Comparison of ENCODE assay signal across 20 cellular contexts in the genomic region with DNA sequence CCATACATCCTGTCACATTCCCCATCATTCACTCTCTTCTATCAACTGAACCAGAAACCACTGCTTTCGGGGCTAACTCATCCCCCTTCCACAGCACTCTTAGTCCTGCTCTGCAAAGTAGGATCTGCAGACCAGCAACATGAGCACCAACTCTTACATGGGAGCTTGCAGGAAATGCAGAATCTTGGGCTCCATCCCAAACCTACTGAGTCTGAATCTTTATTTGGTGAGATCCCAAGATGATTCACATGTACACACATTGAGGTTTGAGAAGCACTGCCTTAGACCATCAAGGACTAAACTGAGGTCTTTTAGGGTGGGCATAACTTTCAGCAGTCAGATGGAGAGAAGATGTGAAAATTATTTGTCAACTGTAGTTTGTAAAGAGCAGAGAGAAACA.
DNase-seq lines count a peak whose midpoint lies in the region; ATAC-seq and TF ChIP-seq lines count a peak whose summit lies in the region.
"Had no signal": no experiment of that assay in that cellular context is flagged by ENCODE, and none has a peak within 500 bp of the region (broad histone marks: within the 10 kb centered on the region; RNA-seq: fewer than 3 reads in every experiment).

No MANE protein-coding gene starts in this region.

- intact Hi-C loops in PC-3 (cut with micrococcal nuclease), result no loop called here

- H3K9ac ChIP-seq in PC-3 (ENCODE audit: low read length), result no peak overlapping the region

- no peaks in the 10 kb centered on the region for H4K20me1 ChIP-seq in PC-3 (ENCODE audit: low read length)

- POLR2A ChIA-PET in PC-3 (lab: Charles Lee; ENCODE audit: unreplicated experiment), result no interaction called here

- no peak overlapping the region for H3K4me2 ChIP-seq in PC-3 (ENCODE audit: low read length)

- no peaks in the 10 kb centered on the region for H3K27me3 ChIP-seq in PC-3 (ENCODE audit: low read length)
- H3K27me3 ChIP-seq in WERI-Rb-1 (ENCODE audit: insufficient read depth, low read depth, severe bottlenecking), result no peaks in the 10 kb centered on the region
- H3K27me3 ChIP-seq: BE2C had no signal

- ATAC-seq in PC-3, result no peak
- ATAC-seq: K562 had no signal

- H3K4me1 ChIP-seq in PC-3 (ENCODE audit: insufficient read depth, low read length), result no peaks in the 10 kb centered on the region
- H3K4me1 ChIP-seq: BE2C, HAP-1 had no signal

- H3K9me2 ChIP-seq in PC-3 (replicated peaks; ENCODE audit: low read length), result no peaks in the 10 kb centered on the region

- no peaks in the 10 kb centered on the region for H3K79me2 ChIP-seq in PC-3 (ENCODE audit: low read length)

- TF ChIP-seq CTCF in PC-3 (conservative IDR thresholded peaks at IDR 0.05; ENCODE audit: low read depth, low read length), result no peak
- no peak for TF ChIP-seq CTCF in astrocyte of the cerebellum (IDR thresholded peaks at IDR 0.05; ENCODE audit: low read depth, low read length, missing control alignments)
- no peak for TF ChIP-seq CTCF in fibroblast of mammary gland (conservative IDR thresholded peaks at IDR 0.05; ENCODE audit: control insufficient read depth, insufficient read depth, low read depth, low read length)
- no peak for TF ChIP-seq CTCF in WERI-Rb-1 (IDR thresholded peaks at IDR 0.05; ENCODE audit: low read depth, low read length)
- no peak for TF ChIP-seq CTCF in GM13977 (IDR thresholded peaks at IDR 0.05; ENCODE audit: extremely low read depth, insufficient read depth, missing control alignments)

- DNase-seq in PC-3, result peak; percentile 20
- peak; percentile 22 for DNase-seq in astrocyte of the cerebellum (ENCODE audit: low read depth)
- peak; percentile 34 for DNase-seq in fibroblast of mammary gland (ENCODE audit: low read depth)
- DNase-seq in NCI-H1048 (lab: John Stamatoyannopoulos, UW), result no peak
- DNase-seq in NCI-H2081 treated with DMSO at 0.1 percent for 48 hours (lab: John Stamatoyannopoulos, UW), result no peak
- no peak for DNase-seq in WERI-Rb-1
- no peak for DNase-seq in GM13977 (ENCODE audit: low spot score)
- DNase-seq: ACHN; BE2C; C1 segment of cervical spinal cord; CD4-positive, CD25-positive, alpha-beta regulatory T cell; CD8-positive, alpha-beta memory T cell; COR-L47; DMS153; DMS79; GDM1; IMR-90 had no signal

- CTCF ChIA-PET in PC-3 (lab: Charles Lee), result no interaction called here

- H3K27ac ChIP-seq in PC-3 (ENCODE audit: low read length) (no peak overlapping the region), WERI-Rb-1 (no peak overlapping the region)
- H3K27ac ChIP-seq: HL-60 had no signal

- in situ Hi-C loops in astrocyte of the cerebellum (cut with HindIII; ENCODE audit: low sequenced_read_pairs) (no loop called here), GM13977 (cut with MboI; ENCODE audit: low pct_unique_long_range_greater_than_20kb, low sequenced_read_pairs, unreplicated experiment) (no loop called here)

- H3K4me3 ChIP-seq in PC-3 (ENCODE audit: low read length), result no peak overlapping the region
- H3K4me3 ChIP-seq in astrocyte of the cerebellum (ENCODE audit: low read depth, low read length), result no peak overlapping the region
- H3K4me3 ChIP-seq in fibroblast of mammary gland (ENCODE audit: control insufficient read depth, low read depth, low read length), result no peak overlapping the region
- no peak overlapping the region for H3K4me3 ChIP-seq in WERI-Rb-1 (ENCODE audit: low read depth, low read length)
- H3K4me3 ChIP-seq: HAP-1, K562 had no signal

- no peak overlapping the region for H2AFZ ChIP-seq in PC-3 (ENCODE audit: low read length)

- no peaks in the 10 kb centered on the region for H3F3A ChIP-seq in PC-3 (ENCODE audit: low read length, unreplicated experiment)

- no TSS peak for BruUV-seq in PC-3 (replicated peaks; lab: Mats Ljungman, UMichigan)

- H3K9me3 ChIP-seq in PC-3 (ENCODE audit: low read length), result no peaks in the 10 kb centered on the region
- H3K9me3 ChIP-seq in WERI-Rb-1 (ENCODE audit: severe bottlenecking), result no peaks in the 10 kb centered on the region
- H3K9me3 ChIP-seq: BE2C, HAP-1 had no signal

- H3K36me3 ChIP-seq in PC-3 (ENCODE audit: low read depth, low read length) (no peaks in the 10 kb centered on the region), WERI-Rb-1 (no peaks in the 10 kb centered on the region)
- H3K36me3 ChIP-seq: BE2C, HAP-1 had no signal

Comparison
In these comparisons a context has a peak if more than half of its experiments do, and no peak if none do; other contexts are left out.
1. DNase-seq: peak in PC-3 (single experiment), astrocyte of the cerebellum (single experiment) and fibroblast of mammary gland (single experiment); none in NCI-H1048 (single experiment), NCI-H2081 treated with DMSO at 0.1 percent for 48 hours (single experiment), WERI-Rb-1 (single experiment) and GM13977 (single experiment).